In the genomic region with DNA sequence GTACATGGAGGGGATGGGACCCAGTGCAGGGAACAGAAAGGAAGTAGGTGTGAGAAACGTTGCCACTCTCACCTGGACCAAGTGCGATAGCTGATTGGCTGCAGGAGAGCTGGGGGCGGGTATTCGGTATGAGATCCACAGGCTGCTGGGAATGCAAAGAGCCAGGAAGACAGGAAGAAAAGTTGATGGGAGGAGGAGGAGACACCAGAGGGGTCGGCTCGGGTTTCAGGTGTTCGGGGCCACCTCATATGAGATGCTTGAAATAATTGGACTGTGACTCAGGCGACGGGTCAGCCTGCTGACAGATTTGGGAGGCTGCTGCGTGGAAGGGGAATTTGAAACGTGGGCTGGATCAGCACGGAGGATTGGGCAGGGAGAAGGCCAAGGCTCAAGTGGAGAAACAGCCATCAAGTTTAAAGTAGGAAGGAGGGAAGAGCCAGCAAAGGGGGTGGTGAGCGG, we compare ENCODE assay signal across 11 cellular contexts.
DNase-seq lines count a peak whose midpoint lies in the region; ATAC-seq and TF ChIP-seq lines count a peak whose summit lies in the region.
"Had no signal": no experiment of that assay in that cellular context is flagged by ENCODE, and none has a peak within 500 bp of the region (broad histone marks: within the 10 kb centered on the region; RNA-seq: fewer than 3 reads in every experiment).

No MANE protein-coding gene starts in this region.

- peak in 7 of 8 donors; percentile 8 to 57 (median 22) for ATAC-seq in heart right ventricle
- no peak for ATAC-seq in Right ventricle myocardium inferior
- no peak for ATAC-seq in stimulated activated effector memory CD8-positive, alpha-beta T cell treated with anti-CD3 and anti-CD28 coated beads, Interleukin-12 subunit alpha, Interleukin-12 subunit beta, amount 100 ng/mL, for 72 hours
- no peak for ATAC-seq in HG03095 (IDR thresholded peaks at IDR 0.05; ENCODE audit: unreplicated experiment)
- ATAC-seq in GM19467 (IDR thresholded peaks at IDR 0.05; ENCODE audit: unreplicated experiment), result no peak
- ATAC-seq: activated CD4-positive, alpha-beta T cell treated with anti-CD3 and anti-CD28 coated beads for 36 hours had no signal

- intact Hi-C loops in heart right ventricle (cut with DNase I), result no loop called here
- intact Hi-C loops in Right ventricle myocardium inferior (cut with DNase I), result no loop called here

- H3K9me3 ChIP-seq in heart right ventricle, result no peaks in the 10 kb centered on the region

- peaks cover 0 to 3% (median 0%) of the 10 kb centered on the region in 9 donors for H3K4me1 ChIP-seq in heart right ventricle

- peaks cover 0 to 44% (median 23%) of the 10 kb centered on the region in 9 donors for H3K36me3 ChIP-seq in heart right ventricle

- 43 to 52% methylated on average over 13 of the region's 13 CpGs for WGBS in heart right ventricle, 2 donors

- peaks cover 6% of the 10 kb centered on the region for H3K4me1 Mint-ChIP-seq in stimulated activated effector memory CD8-positive, alpha-beta T cell treated with anti-CD3 and anti-CD28 coated beads, Interleukin-12 subunit alpha, Interleukin-12 subunit beta, amount 100 ng/mL, for 72 hours
- H3K4me1 Mint-ChIP-seq: activated CD4-positive, alpha-beta T cell treated with anti-CD3 and anti-CD28 coated beads for 36 hours had no signal

- H3K4me3 ChIP-seq in heart right ventricle, result no peak overlapping the region
- H3K4me3 ChIP-seq: coronary artery had no signal

- no peaks in the 10 kb centered on the region for H3K27me3 ChIP-seq in heart right ventricle

- H3K9me3 Mint-ChIP-seq in stimulated activated effector memory CD8-positive, alpha-beta T cell treated with anti-CD3 and anti-CD28 coated beads, Interleukin-12 subunit alpha, Interleukin-12 subunit beta, amount 100 ng/mL, for 72 hours, result no peaks in the 10 kb centered on the region

- no peak for TF ChIP-seq CTCF in heart right ventricle (IDR thresholded peaks at IDR 0.05)

- H3K4me3 Mint-ChIP-seq in stimulated activated effector memory CD8-positive, alpha-beta T cell treated with anti-CD3 and anti-CD28 coated beads, Interleukin-12 subunit alpha, Interleukin-12 subunit beta, amount 100 ng/mL, for 72 hours, result no peak overlapping the region
- H3K4me3 Mint-ChIP-seq: activated CD4-positive, alpha-beta T cell treated with anti-CD3 and anti-CD28 coated beads for 36 hours had no signal

- H3K36me3 Mint-ChIP-seq in stimulated activated effector memory CD8-positive, alpha-beta T cell treated with anti-CD3 and anti-CD28 coated beads, Interleukin-12 subunit alpha, Interleukin-12 subunit beta, amount 100 ng/mL, for 72 hours, result peaks cover 32% of the 10 kb centered on the region

- peak overlapping the region; percentile 18 for H3K27ac Mint-ChIP-seq in stimulated activated effector memory CD8-positive, alpha-beta T cell treated with anti-CD3 and anti-CD28 coated beads, Interleukin-12 subunit alpha, Interleukin-12 subunit beta, amount 100 ng/mL, for 72 hours
- H3K27ac Mint-ChIP-seq: activated CD4-positive, alpha-beta T cell treated with anti-CD3 and anti-CD28 coated beads for 36 hours had no signal

- H3K27ac ChIP-seq in heart right ventricle, result no peak overlapping the region
- H3K27ac ChIP-seq: coronary artery had no signal

- no peak for DNase-seq in heart right ventricle
- DNase-seq in Right ventricle myocardium inferior (ENCODE audit: missing footprints), result no peak
- DNase-seq in RPMI7951 (ENCODE audit: low read depth), result peak; percentile 69
- DNase-seq in glomerular visceral epithelial cell (ENCODE audit: extremely low spot score), result peak; percentile 95
- no peak for DNase-seq in stimulated activated effector memory CD8-positive, alpha-beta T cell treated with anti-CD3 and anti-CD28 coated beads, Interleukin-12 subunit alpha, Interleukin-12 subunit beta, amount 100 ng/mL, for 72 hours (ENCODE audit: low spot score in 2 of 2)
- DNase-seq in OCI-M2 (lab: John Stamatoyannopoulos, UW; ENCODE audit: unreplicated experiment), result no peak
- DNase-seq: activated CD4-positive, alpha-beta T cell treated with anti-CD3 and anti-CD28 coated beads for 36 hours; NCI-H446 treated with DMSO at 0.1 percent for 48 hours had no signal

Comparison
In these comparisons a context has a peak if more than half of its experiments do, and no peak if none do; other contexts are left out.
1. ATAC-seq: peak in heart right ventricle (7 of 8); none in Right ventricle myocardium inferior (single experiment), stimulated activated effector memory CD8-positive, alpha-beta T cell treated with anti-CD3 and anti-CD28 coated beads, Interleukin-12 subunit alpha, Interleukin-12 subunit beta, amount 100 ng/mL, for 72 hours (single experiment), HG03095 (single experiment) and GM19467 (single experiment).
2. DNase-seq: peak in RPMI7951 (single experiment) and glomerular visceral epithelial cell (single experiment); none in heart right ventricle (0 of 2), Right ventricle myocardium inferior (single experiment), stimulated activated effector memory CD8-positive, alpha-beta T cell treated with anti-CD3 and anti-CD28 coated beads, Interleukin-12 subunit alpha, Interleukin-12 subunit beta, amount 100 ng/mL, for 72 hours (0 of 2) and OCI-M2 (single experiment).